ENCODE assay signal across 14 cellular contexts in the genomic region with DNA sequence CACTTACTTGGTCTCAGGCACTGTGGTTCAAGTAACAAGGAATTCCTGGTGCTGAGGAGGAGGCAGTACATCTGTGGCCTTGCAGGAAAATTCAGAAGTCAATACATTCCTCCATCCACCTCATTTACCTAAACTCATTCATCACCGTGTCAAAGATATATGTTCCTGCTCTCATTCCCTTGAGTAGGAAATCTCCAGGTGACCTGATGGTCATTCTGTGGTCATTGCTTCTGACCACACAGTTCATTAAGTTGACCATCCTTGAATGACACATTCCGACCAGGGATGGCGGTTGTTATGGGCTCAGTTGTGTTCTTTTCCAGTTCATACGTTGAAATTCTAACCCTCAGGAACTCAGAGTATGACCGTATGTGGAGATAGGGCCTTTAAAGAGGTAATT. TPM values are rescaled to one million over a fixed set of nuclear protein-coding genes. Genes with fewer than 3 reads are reported as not detected.
DNase-seq lines count a peak whose midpoint lies in the region; ATAC-seq and TF ChIP-seq lines count a peak whose summit lies in the region.
"Had no signal": no experiment of that assay in that cellular context is flagged by ENCODE, and none has a peak within 500 bp of the region (broad histone marks: within the 10 kb centered on the region; RNA-seq: fewer than 3 reads in every experiment).

No MANE protein-coding gene starts in this region.

- peaks cover 27% of the 10 kb centered on the region; the same call in 1 of the 2 replicates for H4K20me1 ChIP-seq in Karpas-422 (ENCODE audit: insufficient read depth, low read depth, low read length)

- no peaks in the 10 kb centered on the region for H3K27me3 Mint-ChIP-seq in activated T-helper 2 cell treated with anti-CD3 and anti-CD28 coated beads, Interferon-gamma antibody, Interleukin-2, Interleukin-4, amounts not matched to agents 10 μg/mL and 5 μg/mL and 100 μg/mL, durations not matched to agents 14 hours and 24 hours and 36 hours (ENCODE audit: low read depth)
- H3K27me3 Mint-ChIP-seq in naive B cell = no peaks in the 10 kb centered on the region

- DNase-seq in Caki2 (ENCODE audit: low read depth) (peak; percentile 73), Karpas-422 (no peak), naive B cell (no peak), suprapubic skin (ENCODE audit: low spot score in 2 of 2) (no peak), GF-D8 (lab: John Stamatoyannopoulos, UW) (no peak)
- DNase-seq in activated T-helper 2 cell treated with anti-CD3 and anti-CD28 coated beads, Interferon-gamma antibody, Interleukin-2, Interleukin-4, amounts not matched to agents 10 μg/mL and 5 μg/mL and 100 μg/mL, durations not matched to agents 14 hours and 24 hours and 36 hours (ENCODE audit: low spot score) = no peak
- DNase-seq: dorsolateral prefrontal cortex, hypothalamus, left lung, SHP77 treated with DMSO at 0.1 percent for 48 hours, upper lobe of left lung had no signal

- peaks cover 63% of the 10 kb centered on the region for H3K4me1 ChIP-seq in Karpas-422 (ENCODE audit: low read length)
- peaks cover 11% of the 10 kb centered on the region for H3K4me1 ChIP-seq in suprapubic skin
- H3K4me1 ChIP-seq: ascending aorta had no signal

- H2AFZ ChIP-seq in Karpas-422 (ENCODE audit: low read length) = no peak overlapping the region

- H3K4me3 ChIP-seq in Karpas-422 (ENCODE audit: low read length) = peak overlapping the region; percentile 72
- H3K4me3 ChIP-seq in suprapubic skin = no peak overlapping the region
- H3K4me3 ChIP-seq: ascending aorta, dorsolateral prefrontal cortex, left lung, upper lobe of left lung had no signal

- WGBS in suprapubic skin = 94% methylated on average over 5 of the region's 5 CpGs

- peak overlapping the region; percentile 84 for H3K9ac ChIP-seq in Karpas-422 (ENCODE audit: low read length)

- H3K27me3 ChIP-seq in Karpas-422 (ENCODE audit: low read length) (no peaks in the 10 kb centered on the region), suprapubic skin (no peaks in the 10 kb centered on the region)
- H3K27me3 ChIP-seq: ascending aorta, dorsolateral prefrontal cortex, left lung, upper lobe of left lung had no signal

- no peak for TF ChIP-seq EP300 in suprapubic skin (IDR thresholded peaks at IDR 0.05)

- in situ Hi-C loops in Caki2 (cut with HindIII; ENCODE audit: low pct_unique_long_range_greater_than_20kb, low sequenced_read_pairs) = no loop called here

- H3K4me2 ChIP-seq in Karpas-422 (ENCODE audit: low read depth, low read length, poor library complexity, severe bottlenecking) = peak overlapping the region; percentile 86

- peaks cover 44% of the 10 kb centered on the region for H3K36me3 ChIP-seq in Karpas-422 (ENCODE audit: insufficient read depth, low read length)
- H3K36me3 ChIP-seq in suprapubic skin = no peaks in the 10 kb centered on the region
- H3K36me3 ChIP-seq: ascending aorta, left lung, upper lobe of left lung had no signal

- H3K9me2 ChIP-seq in Karpas-422 (replicated peaks; ENCODE audit: insufficient read depth, low read length) = no peaks in the 10 kb centered on the region

- intact Hi-C loops in activated T-helper 2 cell treated with anti-CD3 and anti-CD28 coated beads, Interferon-gamma antibody, Interleukin-2, Interleukin-4, amounts not matched to agents 10 μg/mL and 5 μg/mL and 100 μg/mL, durations not matched to agents 14 hours and 24 hours and 36 hours (cut with micrococcal nuclease) = loop anchor here (1.0 to 10.0 kb wide), 2 partner anchors 27 to 639 kb away; no protein-coding TSS in a partner anchor

- peak overlapping the region; percentile 63 for H3K27ac Mint-ChIP-seq in activated T-helper 2 cell treated with anti-CD3 and anti-CD28 coated beads, Interferon-gamma antibody, Interleukin-2, Interleukin-4, amounts not matched to agents 10 μg/mL and 5 μg/mL and 100 μg/mL, durations not matched to agents 14 hours and 24 hours and 36 hours
- H3K27ac Mint-ChIP-seq in naive B cell = peak overlapping the region; percentile 85 to 100 (median 96)

- H3K4me3 Mint-ChIP-seq in activated T-helper 2 cell treated with anti-CD3 and anti-CD28 coated beads, Interferon-gamma antibody, Interleukin-2, Interleukin-4, amounts not matched to agents 10 μg/mL and 5 μg/mL and 100 μg/mL, durations not matched to agents 14 hours and 24 hours and 36 hours (ENCODE audit: low read depth) = peak overlapping the region; percentile 66
- H3K4me3 Mint-ChIP-seq in naive B cell = peak overlapping the region in 6 of 8 donors; percentile 89 to 98 (median 91)

- H3K36me3 Mint-ChIP-seq in activated T-helper 2 cell treated with anti-CD3 and anti-CD28 coated beads, Interferon-gamma antibody, Interleukin-2, Interleukin-4, amounts not matched to agents 10 μg/mL and 5 μg/mL and 100 μg/mL, durations not matched to agents 14 hours and 24 hours and 36 hours (ENCODE audit: low read depth) = peaks cover 28% of the 10 kb centered on the region
- peaks cover 8 to 15% of the 10 kb centered on the region in 2 donors for H3K36me3 Mint-ChIP-seq in naive B cell

- TF ChIP-seq POLR2A in suprapubic skin (IDR thresholded peaks at IDR 0.05) = no peak

- H3K4me1 Mint-ChIP-seq in activated T-helper 2 cell treated with anti-CD3 and anti-CD28 coated beads, Interferon-gamma antibody, Interleukin-2, Interleukin-4, amounts not matched to agents 10 μg/mL and 5 μg/mL and 100 μg/mL, durations not matched to agents 14 hours and 24 hours and 36 hours (ENCODE audit: low read depth) = peaks cover 53% of the 10 kb centered on the region
- H3K4me1 Mint-ChIP-seq in naive B cell = peaks cover 42 to 56% (median 48%) of the 10 kb centered on the region in 3 donors

- H3K27ac ChIP-seq in Karpas-422 (ENCODE audit: low read length) (peak overlapping the region; percentile 99), suprapubic skin (no peak overlapping the region)
- H3K27ac ChIP-seq: C4-2B, dorsolateral prefrontal cortex, left lung had no signal

- no peaks in the 10 kb centered on the region for H3K9me3 Mint-ChIP-seq in activated T-helper 2 cell treated with anti-CD3 and anti-CD28 coated beads, Interferon-gamma antibody, Interleukin-2, Interleukin-4, amounts not matched to agents 10 μg/mL and 5 μg/mL and 100 μg/mL, durations not matched to agents 14 hours and 24 hours and 36 hours
- H3K9me3 Mint-ChIP-seq in naive B cell = peaks cover 0 to 3% (median 0%) of the 10 kb centered on the region in 7 donors

- ATAC-seq in naive B cell (ENCODE audit: low read depth in 2 of 2) (no peak), HG02840 (IDR thresholded peaks at IDR 0.05; ENCODE audit: low FRiP score, unreplicated experiment) (no peak)
- ATAC-seq: left lung had no signal

- TF ChIP-seq CTCF in suprapubic skin (IDR thresholded peaks at IDR 0.05) = no peak

- H3K9me3 ChIP-seq in Karpas-422 (ENCODE audit: low read length) = no peaks in the 10 kb centered on the region
- H3K9me3 ChIP-seq in suprapubic skin = no peaks in the 10 kb centered on the region
- H3K9me3 ChIP-seq: ascending aorta, left lung, upper lobe of left lung had no signal

- H3K79me2 ChIP-seq in Karpas-422 (ENCODE audit: low read length) = peaks cover 72% of the 10 kb centered on the region

RNA-seq across cellular contexts. Expression of a gene that starts 2.1 kb away (rescaled TPM):
- 12.2 and 17.1 TPM in 2 replicates for total RNA-seq in Caki2 (2014; rRNA removed; shearing (Covaris generic); ENCODE audit: low replicate concordance)
- 224 and 353 TPM in 2 replicates for total RNA-seq in Karpas-422 (2014; rRNA removed; shearing (Covaris generic); ENCODE audit: low replicate concordance)
- total RNA-seq in activated T-helper 2 cell treated with anti-CD3 and anti-CD28 coated beads, Interferon-gamma antibody, Interleukin-2, Interleukin-4, amounts not matched to agents 10 μg/mL and 5 μg/mL and 100 μg/mL, durations not matched to agents 14 hours and 24 hours and 36 hours = 176 and 178 TPM in 2 replicates
- polyA plus RNA-seq in naive B cell (ENCODE audit: low read depth in 6 of 6) = 100 to 1,000 TPM in 5 of 6 donors, 10 to 100 TPM in 1; 90.2 to 162 (median 118) TPM
- total RNA-seq in suprapubic skin = 10 to 100 TPM; 23.2 to 47.2 (median 37.6) TPM
